21 cellular contexts compared by ENCODE assay signal in the genomic region with DNA sequence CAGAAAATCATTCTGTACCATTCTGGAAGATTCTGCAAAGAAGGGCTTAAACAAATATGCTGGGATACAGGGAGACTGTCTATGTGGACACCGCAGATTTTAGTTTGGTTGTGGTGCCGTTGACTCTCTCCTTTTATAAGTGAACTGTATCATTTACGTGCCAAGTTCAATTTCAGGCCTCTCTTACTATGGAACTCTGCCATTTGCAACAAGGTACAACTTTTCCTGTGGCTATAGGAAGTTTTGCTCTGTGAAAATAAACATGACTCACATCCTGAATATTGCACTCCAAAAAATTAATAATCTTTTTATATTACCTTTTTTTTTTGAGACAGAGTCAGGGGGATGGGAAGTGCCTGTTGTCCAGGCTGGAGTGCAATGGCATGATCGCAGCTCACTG.
"Had no signal": no experiment of that assay in that cellular context is flagged by ENCODE, and none has a peak within 500 bp of the region (broad histone marks: within the 10 kb centered on the region; RNA-seq: fewer than 3 reads in every experiment).

No MANE protein-coding gene starts in this region.

- H3K9me3 ChIP-seq: adrenal gland, ascending aorta, heart right ventricle, lower lobe of right lung, prostate gland, thyroid gland had no signal

- H3K27me3 ChIP-seq: adrenal gland, ascending aorta, cardiac muscle cell, heart right ventricle, thyroid gland had no signal

- H3K4me3 ChIP-seq: adrenal gland, ascending aorta, cardiac muscle cell, heart right ventricle, lower lobe of right lung, prostate gland, thyroid gland had no signal

- H3K36me3 ChIP-seq: adrenal gland, ascending aorta, cardiac muscle cell, heart right ventricle, lower lobe of right lung, prostate gland, thyroid gland had no signal

- ATAC-seq: activated naive CD4-positive, alpha-beta T cell treated with anti-CD3 and anti-CD28 coated beads, Interleukin-2, amount 50 U/mL, for 72 hours; activated T-helper 17 cell treated with anti-CD3 and anti-CD28 coated beads, Interleukin-2, amount 50 U/mL, for 72 hours; heart right ventricle; left lobe of liver; lower lobe of right lung; naive thymus-derived CD4-positive, alpha-beta T cell; WTC11 had no signal

- H3K4me1 ChIP-seq: adrenal gland, heart right ventricle, lower lobe of right lung, prostate gland, thyroid gland had no signal

- H3K27ac ChIP-seq: adrenal gland, cardiac muscle cell, epithelial cell of prostate, heart right ventricle, lower lobe of right lung, prostate gland, thyroid gland had no signal

- DNase-seq: activated CD8-positive, alpha-beta memory T cell treated with anti-CD3 and anti-CD28 coated beads for 24 hours; activated CD8-positive, alpha-beta memory T cell treated with anti-CD3 and anti-CD28 coated beads, Interleukin-2, amount 50 U/mL, for 4 hours; activated T-cell treated with anti-CD3 and anti-CD28 coated beads, Interleukin-2, amount 50 U/mL, for 24 hours; adrenal gland; heart right ventricle; kidney; lower lobe of right lung; naive thymus-derived CD4-positive, alpha-beta T cell; stimulated activated CD4-positive, alpha-beta T cell treated with anti-CD3 and anti-CD28 coated beads, Interleukin-1b, Interleukin-23, amount 100 ng/mL, for 48 hours; substantia nigra; T-helper 1 cell; T-helper 9 cell; thyroid gland had no signal
